In the genomic region with DNA sequence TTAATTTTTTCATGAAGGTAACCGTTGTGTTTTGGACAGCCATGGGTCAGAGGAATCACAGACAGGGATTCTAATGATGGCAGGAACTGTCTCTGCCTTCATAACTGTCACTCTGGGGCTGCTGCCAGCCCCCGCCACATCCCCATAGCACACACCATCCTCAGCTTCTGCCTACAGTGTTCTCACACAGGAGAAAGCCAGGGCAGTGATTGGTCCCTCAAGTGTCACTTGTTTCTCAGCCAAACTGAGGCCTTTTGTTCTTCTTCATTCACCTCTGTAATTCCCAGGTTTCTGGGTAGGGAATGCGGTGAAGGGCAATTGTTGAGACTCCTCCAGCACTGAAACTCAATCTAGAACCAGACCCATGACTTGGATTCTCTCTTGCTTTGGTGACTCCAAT, we compare ENCODE assay signal across 31 cellular contexts.
"Had no signal": no experiment of that assay in that cellular context is flagged by ENCODE, and none has a peak within 500 bp of the region (broad histone marks: within the 10 kb centered on the region; RNA-seq: fewer than 3 reads in every experiment).

No MANE protein-coding gene starts in this region.

- H3K36me3 ChIP-seq: adrenal gland, esophagus muscularis mucosa, gastroesophageal sphincter had no signal

- DNase-seq: activated CD4-positive, alpha-beta memory T cell treated with anti-CD3 and anti-CD28 coated beads for 36 hours; activated CD4-positive, alpha-beta T cell treated with anti-CD3 and anti-CD28 coated beads for 36 hours; activated CD4-positive, alpha-beta T cell treated with anti-CD3 and anti-CD28 coated beads, Interleukin-2, amount 10 ng/mL, durations not matched to agents 24 days and 14 days; activated CD4-positive, CD25-positive, alpha-beta regulatory T cell; activated CD4-positive, CD25-positive, alpha-beta regulatory T cell treated with anti-CD3 and anti-CD28 coated beads, Interleukin-2, amount 50 U/mL, for 72 hours; activated CD8-positive, alpha-beta memory T cell treated with anti-CD3 and anti-CD28 coated beads, Interleukin-2, amount 10 ng/mL, durations not matched to agents 7 days and 5 days; activated CD8-positive, alpha-beta memory T cell treated with anti-CD3 and anti-CD28 coated beads, Interleukin-2, amount 50 U/mL, for 4 hours; activated CD8-positive, alpha-beta T cell treated with anti-CD3 and anti-CD28 coated beads, Interleukin-2, amount 10 ng/mL, durations not matched to agents 7 days and 5 days; activated effector memory CD4-positive, alpha-beta T cell treated with anti-CD3 and anti-CD28 coated beads, Interleukin-2, amount 50 U/mL, for 16 hours; activated naive CD4-positive, alpha-beta T cell treated with anti-CD3 and anti-CD28 coated beads for 36 hours; activated naive CD8-positive, alpha-beta T cell treated with anti-CD3 and anti-CD28 coated beads for 36 hours; activated naive CD8-positive, alpha-beta T cell treated with anti-CD3 and anti-CD28 coated beads, Interleukin-2, amount 50 U/mL, for 24 hours; activated T-cell treated with anti-CD3 and anti-CD28 coated beads, Interleukin-2, amount 50 U/mL, for 1 hour; activated T-cell treated with anti-CD3 and anti-CD28 coated beads, Interleukin-2, amount 50 U/mL, for 48 hours; adrenal gland; amygdala; aorta; body of pancreas; caudate nucleus; cortex of kidney; dermis blood vessel endothelial cell; effector CD4-positive, alpha-beta T cell; effector memory CD8-positive, alpha-beta T cell; erythroblast; T-helper 1 cell; T-helper 2 cell had no signal

- H3K4me3 Mint-ChIP-seq: activated CD4-positive, alpha-beta memory T cell treated with anti-CD3 and anti-CD28 coated beads for 36 hours; activated CD4-positive, alpha-beta T cell treated with anti-CD3 and anti-CD28 coated beads for 36 hours; activated CD4-positive, alpha-beta T cell treated with anti-CD3 and anti-CD28 coated beads, Interleukin-2, amount 10 ng/mL, durations not matched to agents 24 days and 14 days; activated CD8-positive, alpha-beta memory T cell treated with anti-CD3 and anti-CD28 coated beads, Interleukin-2, amount 10 ng/mL, durations not matched to agents 7 days and 5 days; activated CD8-positive, alpha-beta T cell treated with anti-CD3 and anti-CD28 coated beads, Interleukin-2, amount 10 ng/mL, durations not matched to agents 7 days and 5 days; activated naive CD4-positive, alpha-beta T cell treated with anti-CD3 and anti-CD28 coated beads for 36 hours; activated naive CD4-positive, alpha-beta T cell treated with anti-CD3 and anti-CD28 coated beads, Interleukin-2, amount 50 U/mL, for 24 hours; activated naive CD8-positive, alpha-beta T cell treated with anti-CD3 and anti-CD28 coated beads for 36 hours; activated naive CD8-positive, alpha-beta T cell treated with anti-CD3 and anti-CD28 coated beads, Interleukin-2, amount 50 U/mL, for 24 hours; activated T-helper 1 cell treated with anti-CD3 and anti-CD28 coated beads, Interleukin-12 subunit alpha, Interleukin-12 subunit beta, Interleukin-2, Interleukin-4 antibody, amounts not matched to agents 30 ng/mL and 10 ng/mL and 1 ng/mL, durations not matched to agents 14 hours and 24 hours and 36 hours; effector memory CD8-positive, alpha-beta T cell had no signal

- H3K4me1 Mint-ChIP-seq: activated CD4-positive, alpha-beta T cell treated with anti-CD3 and anti-CD28 coated beads for 36 hours; activated CD4-positive, alpha-beta T cell treated with anti-CD3 and anti-CD28 coated beads, Interleukin-2, amount 10 ng/mL, durations not matched to agents 24 days and 14 days; activated CD8-positive, alpha-beta memory T cell treated with anti-CD3 and anti-CD28 coated beads, Interleukin-2, amount 10 ng/mL, durations not matched to agents 7 days and 5 days; activated naive CD4-positive, alpha-beta T cell treated with anti-CD3 and anti-CD28 coated beads, Interleukin-2, amount 50 U/mL, for 24 hours; activated naive CD8-positive, alpha-beta T cell treated with anti-CD3 and anti-CD28 coated beads for 36 hours; activated naive CD8-positive, alpha-beta T cell treated with anti-CD3 and anti-CD28 coated beads, Interleukin-2, amount 50 U/mL, for 24 hours had no signal

- H3K27me3 ChIP-seq: adrenal gland, body of pancreas, esophagus muscularis mucosa, gastroesophageal sphincter had no signal

- H3K36me3 Mint-ChIP-seq: activated CD4-positive, alpha-beta memory T cell treated with anti-CD3 and anti-CD28 coated beads for 36 hours; activated CD8-positive, alpha-beta memory T cell treated with anti-CD3 and anti-CD28 coated beads, Interleukin-2, amount 10 ng/mL, durations not matched to agents 7 days and 5 days; activated naive CD4-positive, alpha-beta T cell treated with anti-CD3 and anti-CD28 coated beads, Interleukin-2, amount 50 U/mL, for 24 hours; activated naive CD8-positive, alpha-beta T cell treated with anti-CD3 and anti-CD28 coated beads for 36 hours had no signal

- ATAC-seq: activated CD4-positive, alpha-beta T cell treated with anti-CD3 and anti-CD28 coated beads for 36 hours; activated CD8-positive, alpha-beta memory T cell treated with anti-CD3 and anti-CD28 coated beads, Interleukin-2, amount 10 ng/mL, durations not matched to agents 7 days and 5 days; activated CD8-positive, alpha-beta T cell treated with anti-CD3 and anti-CD28 coated beads, Interleukin-2, amount 10 ng/mL, durations not matched to agents 7 days and 5 days; activated naive CD8-positive, alpha-beta T cell treated with anti-CD3 and anti-CD28 coated beads, Interleukin-2, amount 50 U/mL, for 24 hours; body of pancreas; effector memory CD8-positive, alpha-beta T cell; gastroesophageal sphincter had no signal

- H3K27ac ChIP-seq: adrenal gland, body of pancreas, esophagus muscularis mucosa, gastroesophageal sphincter had no signal

- H3K4me1 ChIP-seq: adrenal gland, body of pancreas, esophagus muscularis mucosa, gastroesophageal sphincter had no signal

- H3K4me3 ChIP-seq: adrenal gland, body of pancreas, esophagus muscularis mucosa, gastroesophageal sphincter had no signal

- H3K27ac Mint-ChIP-seq: activated CD4-positive, alpha-beta memory T cell treated with anti-CD3 and anti-CD28 coated beads for 36 hours; activated CD4-positive, alpha-beta T cell treated with anti-CD3 and anti-CD28 coated beads for 36 hours; activated CD4-positive, alpha-beta T cell treated with anti-CD3 and anti-CD28 coated beads, Interleukin-2, amount 10 ng/mL, durations not matched to agents 24 days and 14 days; activated CD8-positive, alpha-beta memory T cell treated with anti-CD3 and anti-CD28 coated beads, Interleukin-2, amount 10 ng/mL, durations not matched to agents 7 days and 5 days; activated CD8-positive, alpha-beta T cell treated with anti-CD3 and anti-CD28 coated beads, Interleukin-2, amount 10 ng/mL, durations not matched to agents 7 days and 5 days; activated naive CD4-positive, alpha-beta T cell treated with anti-CD3 and anti-CD28 coated beads for 36 hours; activated naive CD4-positive, alpha-beta T cell treated with anti-CD3 and anti-CD28 coated beads, Interleukin-2, amount 50 U/mL, for 24 hours; activated naive CD8-positive, alpha-beta T cell treated with anti-CD3 and anti-CD28 coated beads for 36 hours; activated naive CD8-positive, alpha-beta T cell treated with anti-CD3 and anti-CD28 coated beads, Interleukin-2, amount 50 U/mL, for 24 hours; activated T-helper 1 cell treated with anti-CD3 and anti-CD28 coated beads, Interleukin-12 subunit alpha, Interleukin-12 subunit beta, Interleukin-2, Interleukin-4 antibody, amounts not matched to agents 30 ng/mL and 10 ng/mL and 1 ng/mL, durations not matched to agents 14 hours and 24 hours and 36 hours; activated T-helper 2 cell treated with anti-CD3 and anti-CD28 coated beads, Interferon-gamma antibody, Interleukin-2, Interleukin-4, amounts not matched to agents 10 μg/mL and 5 μg/mL and 100 μg/mL, durations not matched to agents 14 hours and 24 hours and 36 hours; effector memory CD8-positive, alpha-beta T cell had no signal

- H3K9me3 Mint-ChIP-seq: activated CD4-positive, alpha-beta memory T cell treated with anti-CD3 and anti-CD28 coated beads for 36 hours; activated CD4-positive, alpha-beta T cell treated with anti-CD3 and anti-CD28 coated beads, Interleukin-2, amount 10 ng/mL, durations not matched to agents 24 days and 14 days; activated naive CD4-positive, alpha-beta T cell treated with anti-CD3 and anti-CD28 coated beads for 36 hours; activated naive CD4-positive, alpha-beta T cell treated with anti-CD3 and anti-CD28 coated beads, Interleukin-2, amount 50 U/mL, for 24 hours; activated naive CD8-positive, alpha-beta T cell treated with anti-CD3 and anti-CD28 coated beads for 36 hours; activated naive CD8-positive, alpha-beta T cell treated with anti-CD3 and anti-CD28 coated beads, Interleukin-2, amount 50 U/mL, for 24 hours; activated T-helper 1 cell treated with anti-CD3 and anti-CD28 coated beads, Interleukin-12 subunit alpha, Interleukin-12 subunit beta, Interleukin-2, Interleukin-4 antibody, amounts not matched to agents 30 ng/mL and 10 ng/mL and 1 ng/mL, durations not matched to agents 14 hours and 24 hours and 36 hours; activated T-helper 2 cell treated with anti-CD3 and anti-CD28 coated beads, Interferon-gamma antibody, Interleukin-2, Interleukin-4, amounts not matched to agents 10 μg/mL and 5 μg/mL and 100 μg/mL, durations not matched to agents 14 hours and 24 hours and 36 hours; effector memory CD8-positive, alpha-beta T cell had no signal

- H3K27me3 Mint-ChIP-seq: activated CD4-positive, alpha-beta T cell treated with anti-CD3 and anti-CD28 coated beads for 36 hours; activated naive CD8-positive, alpha-beta T cell treated with anti-CD3 and anti-CD28 coated beads for 36 hours had no signal

- H3K9me3 ChIP-seq: adrenal gland, body of pancreas, esophagus muscularis mucosa, gastroesophageal sphincter had no signal
